8 cellular contexts compared by ENCODE assay signal in genomic region chr5:133051547-133052316, GRCh38. TPM values are rescaled to one million over a fixed set of nuclear protein-coding genes. Genes with fewer than 3 reads are reported as not detected.
DNase-seq lines count a peak whose midpoint lies in the region; ATAC-seq and TF ChIP-seq lines count a peak whose summit lies in the region.

Gene HSPA4, plus strand, starts transcription at chr5:133052013. Its CDS starts 238 bp downstream, at chr5:133052251.

- peaks cover 5% of the 10 kb centered on the region for H3K4me1 ChIP-seq in IMR-90 (ENCODE audit: control insufficient read depth, insufficient read depth, low read length)

- no peak for TF ChIP-seq CTCF in IMR-90 (conservative IDR thresholded peaks at IDR 0.05; ENCODE audit: low read depth, low read length)

- H4K20me1 ChIP-seq in IMR-90 (ENCODE audit: insufficient read depth, low read length), result peaks cover 43% of the 10 kb centered on the region

- H4K5ac ChIP-seq in IMR-90 (ENCODE audit: low read depth, low read length), result peak within 1 kb of the TSS; percentile 80

- peak within 1 kb of the TSS; percentile 99 for H3K4ac ChIP-seq in IMR-90 (ENCODE audit: low read depth, low read length)

- peak within 1 kb of the TSS; percentile 99 for H3K14ac ChIP-seq in IMR-90 (replicated peaks; ENCODE audit: low read depth, low read length)

- peak within 1 kb of the TSS; percentile 100 for H3K23ac ChIP-seq in IMR-90 (ENCODE audit: low read depth, low read length)

- peak within 1 kb of the TSS; percentile 56 for H3K18ac ChIP-seq in IMR-90 (ENCODE audit: low read depth, low read length)

- H3K4me3 ChIP-seq in IMR-90 (ENCODE audit: insufficient read depth, low read depth, low read length), result peak within 1 kb of the TSS; percentile 51

- BruUV-seq in IMR-90 (replicated peaks; lab: Mats Ljungman, UMichigan), result no TSS peak

- WGBS in IMR-90 (ENCODE audit: extremely low coverage in 2 of 2, insufficient read length in 1 of 2), 2 experiments, result 1% methylated on average over 42 of the region's 68 CpGs; no CpG with 5 or more reads in 1 of the 2 experiments

- H3K4me2 ChIP-seq in IMR-90 (ENCODE audit: low read depth, low read length), result peak within 1 kb of the TSS; percentile 96

- peak within 1 kb of the TSS; percentile 92 for H2BK5ac ChIP-seq in IMR-90 (ENCODE audit: low read depth, low read length, poor library complexity, severe bottlenecking)

- dilution Hi-C loops in IMR-90 (cut with HindIII; ENCODE audit: low sequenced_read_pairs, unreplicated experiment), result no loop called here

- peak within 1 kb of the TSS; percentile 97 for H3K56ac ChIP-seq in IMR-90 (ENCODE audit: extremely low read depth, insufficient read depth, low read length)

- DNase-seq in DMS 273 (lab: John Stamatoyannopoulos, UW; ENCODE audit: unreplicated experiment) (peak; percentile 99), IMR-90 (peak; percentile 99), OCI-M1 (lab: John Stamatoyannopoulos, UW) (peak; percentile 99), activated T-cell treated with anti-CD3 and anti-CD28 coated beads for 24 hours (ENCODE audit: low read depth) (peak; percentile 96), epidermal melanocyte (ENCODE audit: insufficient read length, low spot score) (peak; percentile 93), middle frontal gyrus (ENCODE audit: extremely low spot score, low spot score) (peak; percentile 94)
- peak; percentile 91 to 95 for DNase-seq in stimulated activated CD8-positive, alpha-beta memory T cell treated with anti-CD3 and anti-CD28 coated beads, Interleukin-2, amount 100 ng/mL, for 48 hours (ENCODE audit: low read depth in 2 of 2)

- H4K8ac ChIP-seq in IMR-90 (ENCODE audit: low read depth in 2 of 2, low read length in 2 of 2), result peak within 1 kb of the TSS; percentile 99

- peak within 1 kb of the TSS; percentile 91 for H3K9ac ChIP-seq in IMR-90 (ENCODE audit: low read depth, low read length)

- in situ Hi-C loops in IMR-90 (cut with MboI; ENCODE audit: low sequenced_read_pairs), result no loop called here

- H3K9me3 ChIP-seq in IMR-90 (ENCODE audit: control insufficient read depth, insufficient read depth, low read length), result no peaks in the 10 kb centered on the region

- peak within 1 kb of the TSS; percentile 90 for H2AK5ac ChIP-seq in IMR-90 (ENCODE audit: low read depth, low read length)

- peak within 1 kb of the TSS; percentile 96 for H2AFZ ChIP-seq in IMR-90 (replicated peaks; ENCODE audit: low read length, poor library complexity)

- peak within 1 kb of the TSS; percentile 96 for H2AK9ac ChIP-seq in IMR-90 (replicated peaks; ENCODE audit: low read depth, low read length, poor library complexity)

- ATAC-seq in GM21528 (IDR thresholded peaks at IDR 0.05; ENCODE audit: low FRiP score, unreplicated experiment) (peak; percentile 90), IMR-90 (ENCODE audit: low read depth) (peak; percentile 89)

- intact Hi-C loops in IMR-90 (cut with micrococcal nuclease), result loop anchor here (2.0 kb wide), 2 partner anchors 25 to 89 kb away; partner anchors contain the start of genes AFF4 and ZCCHC10

- H4K91ac ChIP-seq in IMR-90 (ENCODE audit: insufficient read depth, low read depth, low read length), result peak within 1 kb of the TSS; percentile 96

- CTCF ChIA-PET in IMR-90 (lab: Yijun Ruan, JAX), result interaction anchor here (0.6 kb wide), 1 partner anchor 220 kb away, joined by 3 read pairs; no protein-coding TSS in a partner anchor

- peak within 1 kb of the TSS; percentile 82 for H2BK120ac ChIP-seq in IMR-90 (ENCODE audit: low read depth, low read length)

- peak within 1 kb of the TSS; percentile 50 for H2BK20ac ChIP-seq in IMR-90 (ENCODE audit: low read depth, low read length)

- no peaks in the 10 kb centered on the region for H3K27me3 ChIP-seq in IMR-90 (ENCODE audit: control insufficient read depth, insufficient read depth, low read length)

- peak; percentile 97 for TF ChIP-seq POLR2A in IMR-90 (IDR thresholded peaks at IDR 0.05; ENCODE audit: low read depth, low read length)

- TF ChIP-seq RAD21 in IMR-90 (IDR thresholded peaks at IDR 0.05; ENCODE audit: low read length), result no peak; the same call in 1 of the 2 replicates

- peaks cover 17% of the 10 kb centered on the region for H3K9me1 ChIP-seq in IMR-90 (ENCODE audit: insufficient read depth, low read length)

- H2BK15ac ChIP-seq in IMR-90 (ENCODE audit: low read depth, low read length), result 0 out of 3 replicates have a peak within 1 kb of the TSS, but pooled peaks have one; percentile 1

- H3K27ac ChIP-seq in IMR-90 (ENCODE audit: insufficient read depth, low read length), result peak within 1 kb of the TSS; percentile 93

- peaks cover 15 to 39% of the 10 kb centered on the region in 2 experiments for H3K79me1 ChIP-seq in IMR-90 (ENCODE audit: low read depth in 1 of 2, low read length in 2 of 2)

- H3K36me3 ChIP-seq in IMR-90 (ENCODE audit: control insufficient read depth, insufficient read depth, low read length), result no peaks in the 10 kb centered on the region

- POLR2A ChIA-PET in IMR-90 (lab: Charles Lee; ENCODE audit: unreplicated experiment), result interaction anchor here (0.8 kb wide), 1 partner anchor 88 kb away, joined by 3 read pairs; no protein-coding TSS in a partner anchor

TF ChIP-seq in IMR-90, 13 proteins besides CTCF, POLR2A, EP300 and RAD21:
- TF ChIP-seq MAZ (IDR thresholded peaks at IDR 0.05; ENCODE audit: borderline replicate concordance, low read depth, low read length) (peak; percentile 59; the same call in 1 of the 2 replicates), CHD1 (IDR thresholded peaks at IDR 0.05; ENCODE audit: low read depth, low read length) (no peak), MXI1 (IDR thresholded peaks at IDR 0.05; ENCODE audit: borderline replicate concordance, low read depth, low read length) (peak; percentile 34; the same call in 1 of the 2 replicates)
- TF ChIP-seq, protein P1, sequence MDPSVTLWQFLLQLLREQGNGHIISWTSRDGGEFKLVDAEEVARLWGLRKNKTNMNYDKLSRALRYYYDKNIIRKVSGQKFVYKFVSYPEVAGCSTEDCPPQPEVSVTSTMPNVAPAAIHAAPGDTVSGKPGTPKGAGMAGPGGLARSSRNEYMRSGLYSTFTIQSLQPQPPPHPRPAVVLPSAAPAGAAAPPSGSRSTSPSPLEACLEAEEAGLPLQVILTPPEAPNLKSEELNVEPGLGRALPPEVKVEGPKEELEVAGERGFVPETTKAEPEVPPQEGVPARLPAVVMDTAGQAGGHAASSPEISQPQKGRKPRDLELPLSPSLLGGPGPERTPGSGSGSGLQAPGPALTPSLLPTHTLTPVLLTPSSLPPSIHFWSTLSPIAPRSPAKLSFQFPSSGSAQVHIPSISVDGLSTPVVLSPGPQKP (IDR thresholded peaks at IDR 0.05; ENCODE audit: borderline replicate concordance, low read depth, low read length), result no peak

RNA-seq across cellular contexts. Expression of gene HSPA4, which starts in this region (rescaled TPM):
- 120 and 192 TPM in 2 replicates for total RNA-seq in IMR-90 (2012; rRNA removed)
- 27.6 and 34.9 TPM in 2 replicates for polyA plus RNA-seq in IMR-90 (2012; rRNA removed)
- 7.5 and 8.0 TPM in 2 replicates for polyA plus RNA-seq in IMR-90 (2012; cell fraction: cytosol; rRNA removed)
- 4.5 and 19.8 TPM in 2 replicates for polyA plus RNA-seq in IMR-90 (2012; cell fraction: nucleus; rRNA removed; ENCODE audit: low replicate concordance)

Comparison
In these comparisons a context has a peak if more than half of its experiments do, and no peak if none do; other contexts are left out.
1. Peak in every context shown above with its lines: DNase-seq, ATAC-seq, H3K4me3 ChIP-seq and H3K27ac ChIP-seq.